In genomic region chr12:132593938-132594358, GRCh38 we compare ENCODE assay signal across 8 cellular contexts. TPM values are rescaled to one million over a fixed set of nuclear protein-coding genes. Genes with fewer than 3 reads are reported as not detected.
DNase-seq lines count a peak whose midpoint lies in the region; ATAC-seq lines count a peak whose summit lies in the region.

No MANE protein-coding gene starts in this region.

- ATAC-seq in GM21526 (IDR thresholded peaks at IDR 0.05; ENCODE audit: low FRiP score, unreplicated experiment): peak; percentile 87
- peak; percentile 99 for ATAC-seq in esophagus mucosa
- ATAC-seq in GM18907 (IDR thresholded peaks at IDR 0.05; ENCODE audit: unreplicated experiment): no peak

- peak overlapping the region; percentile 41 to 63 for H3K27ac ChIP-seq in mucosa of rectum (ENCODE audit: low read depth in 2 of 2, low read length in 2 of 2)

- DNase-seq in COR-L47 (lab: John Stamatoyannopoulos, UW): peak; percentile 99
- DNase-seq in NCI-H1436 treated with DMSO at 0.1 percent for 48 hours (lab: John Stamatoyannopoulos, UW): peak; percentile 82
- DNase-seq in T1000 (lab: John Stamatoyannopoulos, UW): peak; percentile 76
- DNase-seq in activated gamma-delta T cell (lab: John Stamatoyannopoulos, UW): no peak

- no peaks in the 10 kb centered on the region for H3K36me3 ChIP-seq in mucosa of rectum (ENCODE audit: control insufficient read depth in 2 of 2, insufficient read depth in 2 of 2, low read length in 2 of 2)

- H3K4me1 ChIP-seq in mucosa of rectum (ENCODE audit: control insufficient read depth in 2 of 2, insufficient read depth in 2 of 2, low read length in 2 of 2): peaks cover 9 to 10% of the 10 kb centered on the region in 2 donors

- peak overlapping the region; percentile 15 to 60 for H3K9ac ChIP-seq in mucosa of rectum (ENCODE audit: low read depth in 1 of 2, low read length in 2 of 2)

- H3K27me3 ChIP-seq in mucosa of rectum (ENCODE audit: control insufficient read depth in 2 of 2, insufficient read depth in 2 of 2, low read length in 2 of 2): no peaks in the 10 kb centered on the region

- peak overlapping the region; percentile 38 to 60 for H3K4me3 ChIP-seq in mucosa of rectum (ENCODE audit: low read length in 2 of 2)

- H3K9me3 ChIP-seq in mucosa of rectum (ENCODE audit: control insufficient read depth in 2 of 2, low read length in 2 of 2): no peaks in the 10 kb centered on the region

RNA-seq across cellular contexts. Expression of gene LRCOL1, which starts 16.4 kb away (rescaled TPM):
- total RNA-seq in esophagus mucosa: 0.32 TPM

RNA-seq across cellular contexts. Expression of gene P2RX2, which starts 24.6 kb away (rescaled TPM):
- not detected for total RNA-seq in esophagus mucosa
